1 cellular context compared by ENCODE assay signal in the genomic region with DNA sequence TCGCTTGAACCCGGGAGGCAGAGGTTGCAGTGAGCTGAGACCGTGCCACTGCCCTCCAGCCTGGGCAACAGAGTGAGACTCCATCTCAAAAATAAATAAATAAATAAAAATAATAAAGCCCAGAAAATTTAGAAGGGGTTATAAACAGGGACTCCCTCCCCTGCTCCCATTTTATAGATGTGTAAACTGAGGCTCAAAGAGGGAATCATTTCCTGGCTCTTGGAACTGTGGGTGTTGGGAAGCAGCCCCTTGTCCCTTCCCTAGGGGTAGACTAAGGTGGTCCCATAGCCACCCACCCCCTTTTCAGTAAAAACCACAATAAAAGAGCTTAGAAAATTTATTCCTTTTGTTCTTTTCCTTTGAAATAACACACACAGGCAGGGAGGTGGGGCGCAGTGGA.
TF ChIP-seq lines count a peak whose summit lies in the region.

No MANE protein-coding gene starts in this region.

TF ChIP-seq in HepG2, 621 proteins besides CTCF, POLR2A, EP300 and RAD21:
- TF ChIP-seq NFYB (CRISPR knock-in tag; IDR thresholded peaks at IDR 0.05) (no peak), NKX3-1 (CRISPR knock-in tag; IDR thresholded peaks at IDR 0.05) (no peak), ZNF629 (CRISPR knock-in tag; conservative IDR thresholded peaks at IDR 0.05) (peak; percentile 55), ZNF124 (CRISPR knock-in tag; IDR thresholded peaks at IDR 0.05) (no peak), FOXO1 (CRISPR knock-in tag; IDR thresholded peaks at IDR 0.05) (no peak)
